ENCODE assay signal across 8 cellular contexts in genomic region chr3:46368569-46368968, GRCh38. TPM values are rescaled to one million over a fixed set of nuclear protein-coding genes. Genes with fewer than 3 reads are reported as not detected.
DNase-seq lines count a peak whose midpoint lies in the region; ATAC-seq and TF ChIP-seq lines count a peak whose summit lies in the region.

No MANE protein-coding gene starts in this region.

- peak in 1 of 2 donors; percentile 31 for TF ChIP-seq EP300 in tibial nerve (IDR thresholded peaks at IDR 0.05)

- ATAC-seq in HG02981 (IDR thresholded peaks at IDR 0.05; ENCODE audit: unreplicated experiment) (peak; percentile 51), HG03432 (IDR thresholded peaks at IDR 0.05; ENCODE audit: unreplicated experiment) (no peak)

- no peaks in the 10 kb centered on the region for H3K27me3 ChIP-seq in tibial nerve

- H3K4me1 ChIP-seq in tibial nerve: no peaks in the 10 kb centered on the region

- DNase-seq in EL: peak; percentile 18
- DNase-seq in T-helper 9 cell: peak; percentile 47
- DNase-seq in cerebellar cortex (ENCODE audit: low spot score): peak; percentile 40
- peak; percentile 60 for DNase-seq in myocyte (ENCODE audit: low read depth)
- DNase-seq in tibial nerve (ENCODE audit: low spot score in 2 of 2): peak in 1 of 2 donors; percentile 33
- no peak for DNase-seq in NCI-H524 treated with DMSO at 0.1 percent for 48 hours (lab: John Stamatoyannopoulos, UW)

- H3K4me3 ChIP-seq in tibial nerve: no peak overlapping the region

- no peak overlapping the region for H3K27ac ChIP-seq in tibial nerve

- H3K36me3 ChIP-seq in tibial nerve: no peaks in the 10 kb centered on the region

- TF ChIP-seq POLR2A in tibial nerve (IDR thresholded peaks at IDR 0.05): no peak

- no peaks in the 10 kb centered on the region for H3K9me3 ChIP-seq in tibial nerve

- 47 to 55% methylated on average over 7 of the region's 7 CpGs for WGBS in tibial nerve, 2 donors

- peak in 3 of 5 experiments; percentile 29 to 52 (median 36) for TF ChIP-seq CTCF in tibial nerve (IDR thresholded peaks at IDR 0.05)

RNA-seq across cellular contexts. Expression of gene CCR5, which starts 2.2 kb away (rescaled TPM):
- total RNA-seq in myocyte: not detected in 2 replicates
- 0.08 TPM for polyA plus RNA-seq in myocyte (2012)
- total RNA-seq in tibial nerve: 1 to 10 TPM in 1 of 4 donors, under 1 TPM in 3; 0.22 to 1.2 (median 0.87) TPM

RNA-seq across cellular contexts. Expression of gene CCR2, which starts 14.7 kb away (rescaled TPM):
- total RNA-seq in myocyte (not detected in 2 replicates), tibial nerve (1 to 10 TPM; 1.7 to 4.8 (median 2.9) TPM)
- polyA plus RNA-seq in myocyte (2012): 0.09 TPM

RNA-seq across cellular contexts. Expression of gene CCRL2, which starts 38.5 kb away (rescaled TPM):
- total RNA-seq in myocyte: 0.78 and 2.1 TPM in 2 replicates
- 0.87 TPM for polyA plus RNA-seq in myocyte (2012)
- total RNA-seq in tibial nerve: 1 to 10 TPM; 1.3 to 2.7 (median 1.9) TPM
